In the genomic region with DNA sequence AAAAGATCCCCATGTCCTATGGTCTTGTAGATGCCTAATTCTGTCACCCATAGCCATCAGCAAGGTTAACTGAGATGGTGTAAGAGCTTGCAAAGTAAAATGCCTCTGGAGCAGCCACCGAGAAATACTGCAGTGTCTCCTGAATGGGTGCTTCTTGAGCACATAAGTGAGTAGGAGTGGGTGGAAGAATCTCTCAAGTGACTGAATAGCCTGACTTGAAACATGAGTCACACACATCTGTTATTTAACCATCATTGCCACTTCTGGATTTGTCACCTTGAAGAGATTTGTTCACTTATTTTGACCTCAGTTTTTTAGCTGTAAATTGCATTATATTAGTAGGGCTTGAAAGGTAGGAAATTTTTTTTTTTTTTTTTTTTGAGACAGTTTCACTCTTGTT, we compare ENCODE assay signal across 10 cellular contexts. TPM values are rescaled to one million over a fixed set of nuclear protein-coding genes. Genes with fewer than 3 reads are reported as not detected.
DNase-seq lines count a peak whose midpoint lies in the region; ATAC-seq and TF ChIP-seq lines count a peak whose summit lies in the region.
"Had no signal": no experiment of that assay in that cellular context is flagged by ENCODE, and none has a peak within 500 bp of the region (broad histone marks: within the 10 kb centered on the region; RNA-seq: fewer than 3 reads in every experiment).

No MANE protein-coding gene starts in this region.

- TF ChIP-seq POLR2A in gastroesophageal sphincter (IDR thresholded peaks at IDR 0.05), result no peak

- WGBS in gastroesophageal sphincter (ENCODE audit: low coverage in 1 of 2), 2 donors, result 100% methylated on average over 1 of the region's 1 CpG

- intact Hi-C loops in CD4-positive, alpha-beta T cell (cut with DNase I, micrococcal nuclease), result loop anchor here (2.0 to 5.0 kb wide), 2 partner anchors 60 to 62 kb away; a partner anchor contains a TSS
- intact Hi-C loops in left ventricle myocardium inferior (cut with micrococcal nuclease), result no loop called here

- H3K27me3 Mint-ChIP-seq in CD4-positive, alpha-beta T cell, result no peaks in the 10 kb centered on the region
- no peaks in the 10 kb centered on the region for H3K27me3 Mint-ChIP-seq in mesothelial cell of epicardium (ENCODE audit: low read depth)
- H3K27me3 Mint-ChIP-seq: naive B cell had no signal

- ATAC-seq in CD4-positive, alpha-beta T cell (ENCODE audit: poor library complexity), result no peak
- ATAC-seq in gastroesophageal sphincter, result no peak

- no peak overlapping the region for H3K27ac ChIP-seq in CD4-positive, alpha-beta T cell (ENCODE audit: low read depth, low read length)
- H3K27ac ChIP-seq in HEK293 (ENCODE audit: extremely low read depth, low read depth, low read length) (no peak overlapping the region), gastroesophageal sphincter (no peak overlapping the region), left ventricle myocardium inferior (replicated peaks) (no peak overlapping the region)

- no peaks in the 10 kb centered on the region for H3K9me3 Mint-ChIP-seq in CD4-positive, alpha-beta T cell
- no peaks in the 10 kb centered on the region for H3K9me3 Mint-ChIP-seq in mesothelial cell of epicardium

- H3K27me3 ChIP-seq in CD4-positive, alpha-beta T cell (ENCODE audit: control insufficient read depth, insufficient read depth, low read length), result no peaks in the 10 kb centered on the region
- H3K27me3 ChIP-seq in gastroesophageal sphincter, result no peaks in the 10 kb centered on the region
- no peaks in the 10 kb centered on the region for H3K27me3 ChIP-seq in left ventricle myocardium inferior (ENCODE audit: low read depth)

- H3K36me3 Mint-ChIP-seq in CD4-positive, alpha-beta T cell (ENCODE audit: low read depth), result peaks cover 35% of the 10 kb centered on the region
- H3K36me3 Mint-ChIP-seq in mesothelial cell of epicardium, result peaks cover 24% of the 10 kb centered on the region
- H3K36me3 Mint-ChIP-seq: naive B cell had no signal

- H3K27ac Mint-ChIP-seq in CD4-positive, alpha-beta T cell, result no peak overlapping the region
- H3K27ac Mint-ChIP-seq in mesothelial cell of epicardium, result peak overlapping the region; percentile 6

- H3K4me3 Mint-ChIP-seq in CD4-positive, alpha-beta T cell, result peak overlapping the region; percentile 20
- peak overlapping the region; percentile 15 for H3K4me3 Mint-ChIP-seq in mesothelial cell of epicardium

- H3K4me3 ChIP-seq in HEK293 (ENCODE audit: low read depth, low read length) (no peak overlapping the region; the same call in 1 of the 2 replicates), gastroesophageal sphincter (no peak overlapping the region), left ventricle myocardium inferior (no peak overlapping the region)

- H3K9me3 ChIP-seq in CD4-positive, alpha-beta T cell (ENCODE audit: control insufficient read depth, low read length), result no peaks in the 10 kb centered on the region
- H3K9me3 ChIP-seq in HEK293 (ENCODE audit: control insufficient read depth, insufficient read depth, low read depth, low read length) (no peaks in the 10 kb centered on the region), gastroesophageal sphincter (no peaks in the 10 kb centered on the region), left ventricle myocardium inferior (replicated peaks) (no peaks in the 10 kb centered on the region)

- POLR2A ChIA-PET in CD4-positive, alpha-beta T cell (lab: Charles Lee), result interaction anchor here (3.5 kb wide), 1 partner anchor 64 kb away, joined by 17 read pairs; a partner anchor contains a TSS
- POLR2A ChIA-PET in HEK293 (lab: Yijun Ruan, JAX), result interaction anchor here (0.5 to 2.8 kb wide), 3 partner anchors 8 to 1046 kb away, joined by 3 to 16 read pairs (median 4); no protein-coding TSS in a partner anchor

- H3K4me1 Mint-ChIP-seq in CD4-positive, alpha-beta T cell (ENCODE audit: low read depth), result peaks cover 4% of the 10 kb centered on the region
- peaks cover 34% of the 10 kb centered on the region for H3K4me1 Mint-ChIP-seq in mesothelial cell of epicardium

- CTCF ChIA-PET in CD4-positive, alpha-beta T cell (lab: Charles Lee), result no interaction called here
- CTCF ChIA-PET in HEK293 (lab: Yijun Ruan, JAX), result interaction anchor here (0.7 kb wide), 1 partner anchor 220 kb away, joined by 3 read pairs; no protein-coding TSS in a partner anchor

- H3K4me1 ChIP-seq in HEK293 (ENCODE audit: control insufficient read depth, insufficient read depth, low read length) (peaks cover 9% of the 10 kb centered on the region; the same call in 1 of the 2 replicates), gastroesophageal sphincter (peaks cover 0 to 17% (median 0%) of the 10 kb centered on the region in 3 donors), left ventricle myocardium inferior (peaks cover 8% of the 10 kb centered on the region)

- H3K36me3 ChIP-seq in HEK293 (ENCODE audit: control insufficient read depth in 2 of 2, insufficient read depth in 1 of 2, low read length in 2 of 2) (peaks cover 16 to 48% of the 10 kb centered on the region in 2 experiments), gastroesophageal sphincter (no peaks in the 10 kb centered on the region), left ventricle myocardium inferior (no peaks in the 10 kb centered on the region)

- TF ChIP-seq EP300 in gastroesophageal sphincter (IDR thresholded peaks at IDR 0.05), result no peak

- DNase-seq in CD4-positive, alpha-beta T cell, result no peak
- DNase-seq in astrocyte of the hippocampus (ENCODE audit: low read depth, low spot score) (peak; percentile 12), mesothelial cell of epicardium (ENCODE audit: low spot score in 2 of 2, unreplicated experiment in 2 of 2) (no peak), T1000 (lab: John Stamatoyannopoulos, UW) (no peak), left ventricle myocardium inferior (no peak), SW 1271 (lab: John Stamatoyannopoulos, UW) (no peak)
- DNase-seq: naive B cell, NCI-H526 treated with DMSO at 0.1 percent for 48 hours had no signal

- TF ChIP-seq CTCF in CD4-positive, alpha-beta T cell (IDR thresholded peaks at IDR 0.05), result no peak
- TF ChIP-seq CTCF in HEK293 (tag by site-specific recombination; IDR thresholded peaks at IDR 0.05) (no peak), mesothelial cell of epicardium (IDR thresholded peaks at IDR 0.05; ENCODE audit: unreplicated experiment) (no peak), gastroesophageal sphincter (IDR thresholded peaks at IDR 0.05) (no peak), left ventricle myocardium inferior (IDR thresholded peaks at IDR 0.05; ENCODE audit: borderline replicate concordance) (no peak)

TF ChIP-seq in HEK293, 187 proteins besides CTCF, POLR2A, EP300 and RAD21:
- no peak for TF ChIP-seq ZNF140 (tag by site-specific recombination; IDR thresholded peaks at IDR 0.05)
- TF ChIP-seq ZFHX2 (tag by site-specific recombination; conservative IDR thresholded peaks at IDR 0.05), result 0 out of 2 replicates have a peak, but pooled peaks have one; percentile 15
- TF ChIP-seq ZBTB17 (tag by site-specific recombination; IDR thresholded peaks at IDR 0.05), result no peak
- TF ChIP-seq, protein P1, sequence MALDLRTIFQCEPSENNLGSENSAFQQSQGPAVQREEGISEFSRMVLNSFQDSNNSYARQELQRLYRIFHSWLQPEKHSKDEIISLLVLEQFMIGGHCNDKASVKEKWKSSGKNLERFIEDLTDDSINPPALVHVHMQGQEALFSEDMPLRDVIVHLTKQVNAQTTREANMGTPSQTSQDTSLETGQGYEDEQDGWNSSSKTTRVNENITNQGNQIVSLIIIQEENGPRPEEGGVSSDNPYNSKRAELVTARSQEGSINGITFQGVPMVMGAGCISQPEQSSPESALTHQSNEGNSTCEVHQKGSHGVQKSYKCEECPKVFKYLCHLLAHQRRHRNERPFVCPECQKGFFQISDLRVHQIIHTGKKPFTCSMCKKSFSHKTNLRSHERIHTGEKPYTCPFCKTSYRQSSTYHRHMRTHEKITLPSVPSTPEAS (tag by site-specific recombination; IDR thresholded peaks at IDR 0.05), result no peak
- TF ChIP-seq ZNF777 (tag by site-specific recombination; IDR thresholded peaks at IDR 0.05; ENCODE audit: borderline replicate concordance), result no peak
- TF ChIP-seq, protein P2, sequence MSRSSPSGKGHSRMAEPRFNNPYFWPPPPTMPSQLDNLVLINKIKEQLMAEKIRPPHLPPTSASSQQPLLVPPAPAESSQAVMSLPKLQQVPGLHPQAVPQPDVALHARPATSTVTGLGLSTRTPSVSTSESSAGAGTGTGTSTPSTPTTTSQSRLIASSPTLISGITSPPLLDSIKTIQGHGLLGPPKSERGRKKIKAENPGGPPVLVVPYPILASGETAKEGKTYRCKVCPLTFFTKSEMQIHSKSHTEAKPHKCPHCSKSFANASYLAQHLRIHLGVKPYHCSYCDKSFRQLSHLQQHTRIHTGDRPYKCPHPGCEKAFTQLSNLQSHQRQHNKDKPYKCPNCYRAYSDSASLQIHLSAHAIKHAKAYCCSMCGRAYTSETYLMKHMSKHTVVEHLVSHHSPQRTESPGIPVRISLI (tag by site-specific recombination; IDR thresholded peaks at IDR 0.05), result no peak
- no peak for TF ChIP-seq ZNF664 (tag by site-specific recombination; IDR thresholded peaks at IDR 0.05)
- TF ChIP-seq EGR2 (tag by site-specific recombination; IDR thresholded peaks at IDR 0.05; ENCODE audit: low read depth), result 0 out of 2 replicates have a peak, but pooled peaks have one; percentile 14

RNA-seq across cellular contexts. Expression of a gene that starts 2.3 kb away (rescaled TPM):
- total RNA-seq in CD4-positive, alpha-beta T cell, result 10 to 100 TPM in 1 of 2 experiments, 1 to 10 TPM in 1; 8.0 to 10.0 TPM
- total RNA-seq in mesothelial cell of epicardium (32.4 to 33.5 TPM (median 33.1 TPM) in 3 replicates), gastroesophageal sphincter (1 to 10 TPM; 2.0 to 4.8 (median 2.5) TPM), left ventricle myocardium inferior (1.7 TPM)

RNA-seq across cellular contexts. Expression of a gene that starts 57.5 kb away (rescaled TPM):
- total RNA-seq in CD4-positive, alpha-beta T cell, result 10 to 100 TPM; 24.6 to 25.9 TPM
- total RNA-seq in mesothelial cell of epicardium (39.4 to 41.5 TPM (median 39.9 TPM) in 3 replicates), gastroesophageal sphincter (10 to 100 TPM in 2 of 4 donors, 1 to 10 TPM in 2; 6.5 to 12.5 (median 9.9) TPM), left ventricle myocardium inferior (12.4 TPM)
